10 cellular contexts compared by ENCODE assay signal in genomic region chr7:3259711-3260424, GRCh38. TPM values are rescaled to one million over a fixed set of nuclear protein-coding genes. Genes with fewer than 3 reads are reported as not detected.
A peak's percentile ranks its signal among the peaks of the same experiment; 100 is the strongest.
DNase-seq lines count a peak whose midpoint lies in the region; ATAC-seq and TF ChIP-seq lines count a peak whose summit lies in the region.
"Had no signal": no experiment of that assay in that cellular context is flagged by ENCODE, and none has a peak within 500 bp of the region (broad histone marks: within the 10 kb centered on the region; RNA-seq: fewer than 3 reads in every experiment).

No MANE protein-coding gene starts in this region.

- CTCF ChIA-PET in mammary epithelial cell (lab: Charles Lee; ENCODE audit: low non-redundant PET): no interaction called here

- no peak for TF ChIP-seq POLR2A in vagina (IDR thresholded peaks at IDR 0.05)

- in situ Hi-C loops in mammary epithelial cell (cut with MboI; ENCODE audit: low sequenced_read_pairs in 2 of 2): no loop called here

- dilution Hi-C loops in mammary epithelial cell (cut with HindIII; ENCODE audit: low sequenced_read_pairs): no loop called here

- H3K36me3 ChIP-seq in mammary epithelial cell (ENCODE audit: insufficient read depth, low read length): no peaks in the 10 kb centered on the region
- H3K36me3 ChIP-seq in muscle layer of duodenum (ENCODE audit: control insufficient read depth in 1 of 2, insufficient read depth in 2 of 2, low read length in 2 of 2): no peaks in the 10 kb centered on the region
- no peaks in the 10 kb centered on the region for H3K36me3 ChIP-seq in vagina

- ATAC-seq in Right ventricle myocardium superior (ENCODE audit: poor library complexity): peak; percentile 25
- ATAC-seq: left colon had no signal

- no peaks in the 10 kb centered on the region for H4K20me1 ChIP-seq in mammary epithelial cell (ENCODE audit: insufficient read depth, low read length)

- H3K4me3 ChIP-seq in mammary epithelial cell (replicated peaks in 1 of 3; ENCODE audit: insufficient read depth in 1 of 3, low read depth in 2 of 3, low read length in 3 of 3) (peak overlapping the region; percentile 9 to 31 (median 16)), muscle layer of duodenum (ENCODE audit: low read depth in 1 of 2, low read length in 2 of 2) (peak overlapping the region; percentile 66 to 69), vagina (peak overlapping the region; percentile 36 to 45)

- intact Hi-C loops in Right ventricle myocardium superior (cut with DNase I) (no loop called here), cardiac septum (cut with DNase I) (no loop called here), mammary epithelial cell (cut with micrococcal nuclease) (no loop called here), vagina (cut with DNase I) (no loop called here)

- peak overlapping the region; percentile 23 for H3K4me2 ChIP-seq in mammary epithelial cell (ENCODE audit: insufficient read depth, low read depth, low read length)

- H3K4me1 ChIP-seq in mammary epithelial cell (ENCODE audit: insufficient read depth, low read length) (no peaks in the 10 kb centered on the region), muscle layer of duodenum (ENCODE audit: control insufficient read depth in 1 of 2, insufficient read depth in 2 of 2, low read length in 2 of 2) (no peaks in the 10 kb centered on the region), vagina (no peaks in the 10 kb centered on the region)

- H2AFZ ChIP-seq in mammary epithelial cell (ENCODE audit: low read depth, low read length): peak overlapping the region; percentile 46

- no peaks in the 10 kb centered on the region for H3K79me2 ChIP-seq in mammary epithelial cell (ENCODE audit: insufficient read depth, low read length)

- H3K27me3 ChIP-seq in mammary epithelial cell (ENCODE audit: insufficient read depth, low read length) (no peaks in the 10 kb centered on the region), muscle layer of duodenum (ENCODE audit: low read depth, low read length) (no peaks in the 10 kb centered on the region), vagina (no peaks in the 10 kb centered on the region)

- WGBS in mammary epithelial cell (ENCODE audit: low coverage, missing lambda C conversion rate): 29% methylated on average over 17 of the region's 17 CpGs

- DNase-seq in Right ventricle myocardium superior (no peak), cardiac septum (ENCODE audit: low spot score) (no peak), mammary epithelial cell (no peak), vagina (ENCODE audit: extremely low spot score in 2 of 2) (no peak), cerebellar nuclear complex (lab: John Stamatoyannopoulos, UW) (no peak), SHP77 treated with DMSO at 0.1 percent for 48 hours (lab: John Stamatoyannopoulos, UW) (no peak)
- no peak for DNase-seq in activated T-cell treated with anti-CD3 and anti-CD28 coated beads, Interleukin-2, amount 50 U/mL, for 1 hour
- DNase-seq: left colon, NCI-H187 had no signal

- no TSS peak for BruUV-seq in mammary epithelial cell (replicated peaks; lab: Mats Ljungman, UMichigan)

- H3K9ac ChIP-seq in mammary epithelial cell (ENCODE audit: insufficient read depth, low read length): no peak overlapping the region

- peaks cover under 1% of the 10 kb centered on the region for H3K9me3 ChIP-seq in mammary epithelial cell (replicated peaks; ENCODE audit: insufficient read depth, low read length)
- H3K9me3 ChIP-seq in muscle layer of duodenum (ENCODE audit: control insufficient read depth in 1 of 2, low read length in 2 of 2): no peaks in the 10 kb centered on the region
- no peaks in the 10 kb centered on the region for H3K9me3 ChIP-seq in vagina

- TF ChIP-seq CTCF in mammary epithelial cell (conservative IDR thresholded peaks at IDR 0.05 in 1 of 2, IDR thresholded peaks at IDR 0.05 in 1 of 2; ENCODE audit: extremely low read depth in 1 of 2, insufficient read depth in 1 of 2, low read depth in 1 of 2, low read length in 2 of 2) (no peak), vagina (IDR thresholded peaks at IDR 0.05) (no peak)

- no peak overlapping the region for H3K27ac ChIP-seq in mammary epithelial cell (ENCODE audit: insufficient read depth, low read depth, low read length)
- peak overlapping the region; percentile 64 for H3K27ac ChIP-seq in muscle layer of duodenum (ENCODE audit: low read length)
- H3K27ac ChIP-seq in vagina: peak overlapping the region; percentile 83

RNA-seq across cellular contexts. Expression of gene SDK1, which starts 41.2 kb away (rescaled TPM):
- total RNA-seq in Right ventricle myocardium superior: 2.2 TPM
- 0.32 TPM for total RNA-seq in cardiac septum
- total RNA-seq in mammary epithelial cell: 10 to 100 TPM in 1 of 2 donors, 1 to 10 TPM in 1; 4.0 to 24.5 TPM
- polyA plus RNA-seq in mammary epithelial cell: 0.12 TPM
- 0.10 TPM for polyA minus RNA-seq in mammary epithelial cell
- total RNA-seq in vagina: 16.7 TPM

Comparison
In these comparisons a context has a peak if more than half of its experiments do, and no peak if none do; other contexts are left out.
1. H3K4me3 ChIP-seq: peak in every context shown above with its lines; median percentile 68 in muscle layer of duodenum; 40 in vagina; 16 in mammary epithelial cell.